1 cellular context compared by ENCODE assay signal in genomic region chr1:152924191-152924590, GRCh38.
TF ChIP-seq lines count a peak whose summit lies in the region.

No MANE protein-coding gene starts in this region.

TF ChIP-seq in K562, 482 proteins besides CTCF, POLR2A, EP300 and RAD21:
- no peak for TF ChIP-seq ZBTB7A (IDR thresholded peaks at IDR 0.05; ENCODE audit: borderline replicate concordance, control insufficient read depth, low read depth, low read length)
- no peak for TF ChIP-seq CBX1 (IDR thresholded peaks at IDR 0.05; ENCODE audit: low read depth)
- peak; percentile 57; the same call in 1 of the 2 replicates for TF ChIP-seq RFX1 (IDR thresholded peaks at IDR 0.05)
